ENCODE assay signal across 15 cellular contexts in the genomic region with DNA sequence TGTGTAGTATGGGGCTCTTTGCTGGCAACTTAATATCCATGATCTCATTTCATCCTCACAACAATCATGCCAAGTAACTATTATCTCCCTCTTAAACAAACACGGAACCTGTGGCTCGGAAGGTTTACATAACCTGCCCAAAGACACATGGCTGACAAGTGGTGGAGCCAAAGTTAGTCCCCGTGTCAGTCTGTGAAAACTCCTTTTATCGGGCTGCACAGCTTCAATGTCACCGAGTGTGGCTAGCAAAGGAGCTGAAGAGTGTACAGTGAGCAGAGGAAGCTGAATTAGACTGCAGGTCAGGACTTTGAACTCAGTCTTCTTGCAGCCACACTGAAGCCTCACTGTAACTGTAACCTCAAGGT.
DNase-seq lines count a peak whose midpoint lies in the region; ATAC-seq and FAIRE-seq lines count a peak whose summit lies in the region.
"Had no signal": no experiment of that assay in that cellular context is flagged by ENCODE, and none has a peak within 500 bp of the region (broad histone marks: within the 10 kb centered on the region; RNA-seq: fewer than 3 reads in every experiment).

No MANE protein-coding gene starts in this region.

- DNase-seq in NCI-H345 (lab: John Stamatoyannopoulos, UW) (peak; percentile 8), NCI-H345 treated with DMSO at 0.1 percent for 48 hours (lab: John Stamatoyannopoulos, UW; ENCODE audit: unreplicated experiment) (no peak), NCI-H774 (lab: John Stamatoyannopoulos, UW) (peak; percentile 70), left ventricle myocardium superior (no peak), small intestine (peak; percentile 61), Karpas-422 (no peak), NK-92 (lab: John Stamatoyannopoulos, UW; ENCODE audit: unreplicated experiment) (no peak)
- DNase-seq: activated CD4-positive, alpha-beta memory T cell treated with anti-CD3 and anti-CD28 coated beads, Interleukin-2, amount 10 ng/mL, durations not matched to agents 7 days and 5 days; activated gamma-delta T cell treated with Interleukin-2 at 50 U/mL for 16 hours; central memory CD4-positive, alpha-beta T cell; PC-9; stimulated activated CD4-positive, alpha-beta T cell treated with anti-CD3 and anti-CD28 coated beads, Interleukin-12 subunit alpha, Interleukin-12 subunit beta, amount 100 ng/mL, for 4 hours had no signal

- H3K79me2 ChIP-seq in Karpas-422 (ENCODE audit: low read length) = peaks cover 43% of the 10 kb centered on the region

- intact Hi-C loops in left ventricle myocardium superior (cut with micrococcal nuclease) = no loop called here

- ATAC-seq in left ventricle myocardium superior (peak; percentile 96), GM21526 (IDR thresholded peaks at IDR 0.05; ENCODE audit: low FRiP score, unreplicated experiment) (no peak)

- no peak overlapping the region for H2AFZ ChIP-seq in Karpas-422 (ENCODE audit: low read length)
- H2AFZ ChIP-seq: PC-9 had no signal

- H3K9me2 ChIP-seq in Karpas-422 (replicated peaks; ENCODE audit: insufficient read depth, low read length) = no peaks in the 10 kb centered on the region

- H3K9me3 ChIP-seq in small intestine (ENCODE audit: control insufficient read depth, low read depth) = no peaks in the 10 kb centered on the region
- no peaks in the 10 kb centered on the region for H3K9me3 ChIP-seq in Karpas-422 (ENCODE audit: low read length)

- H3K36me3 ChIP-seq in small intestine (ENCODE audit: control insufficient read depth in 2 of 2, insufficient read depth in 2 of 2, low read length in 2 of 2) (peaks cover 4 to 6% of the 10 kb centered on the region in 2 donors), Karpas-422 (ENCODE audit: insufficient read depth, low read length) (peaks cover 3% of the 10 kb centered on the region; the same call in 1 of the 2 replicates)

- H3K4me1 ChIP-seq in small intestine (ENCODE audit: control insufficient read depth in 2 of 2, insufficient read depth in 1 of 2, low read depth in 1 of 2, low read length in 1 of 2) = no peaks in the 10 kb centered on the region
- H3K4me1 ChIP-seq in Karpas-422 (ENCODE audit: low read length) = peaks cover 2% of the 10 kb centered on the region

- no peaks in the 10 kb centered on the region for H3K27me3 ChIP-seq in small intestine (ENCODE audit: control insufficient read depth in 2 of 2, insufficient read depth in 2 of 2, low read length in 2 of 2)
- H3K27me3 ChIP-seq in Karpas-422 (ENCODE audit: low read length) = no peaks in the 10 kb centered on the region

- WGBS in small intestine, 3 donors = 19 to 55% (median 37%) methylated on average over 5 of the region's 5 CpGs

- H3K4me3 ChIP-seq in small intestine (ENCODE audit: low read depth in 1 of 2, low read length in 2 of 2) (no peak overlapping the region), Karpas-422 (ENCODE audit: low read length) (no peak overlapping the region)
- H3K4me3 ChIP-seq: PC-9 had no signal

- no peak for FAIRE-seq in small intestine (lab: Jason Lieb, UNC)
- FAIRE-seq: A204.1 had no signal

- peak overlapping the region in 1 of 2 donors; percentile 52 for H3K27ac ChIP-seq in small intestine (ENCODE audit: low read depth in 1 of 2, low read length in 1 of 2)
- H3K27ac ChIP-seq in Karpas-422 (ENCODE audit: low read length) = no peak overlapping the region
- H3K27ac ChIP-seq: HL-60, PC-9 had no signal

- no peaks in the 10 kb centered on the region for H4K20me1 ChIP-seq in Karpas-422 (ENCODE audit: insufficient read depth, low read depth, low read length)

- H3K9ac ChIP-seq in Karpas-422 (ENCODE audit: low read length) = no peak overlapping the region

- no peak overlapping the region for H3K4me2 ChIP-seq in Karpas-422 (ENCODE audit: low read depth, low read length, poor library complexity, severe bottlenecking)
- H3K4me2 ChIP-seq: PC-9 had no signal

Comparison
In these comparisons a context has a peak if more than half of its experiments do, and no peak if none do; other contexts are left out.
1. DNase-seq: peak in NCI-H345 (single experiment), NCI-H774 (single experiment) and small intestine (single experiment); none in NCI-H345 treated with DMSO at 0.1 percent for 48 hours (single experiment), left ventricle myocardium superior (single experiment), Karpas-422 (single experiment) and NK-92 (single experiment).